24 cellular contexts compared by ENCODE assay signal in the genomic region with DNA sequence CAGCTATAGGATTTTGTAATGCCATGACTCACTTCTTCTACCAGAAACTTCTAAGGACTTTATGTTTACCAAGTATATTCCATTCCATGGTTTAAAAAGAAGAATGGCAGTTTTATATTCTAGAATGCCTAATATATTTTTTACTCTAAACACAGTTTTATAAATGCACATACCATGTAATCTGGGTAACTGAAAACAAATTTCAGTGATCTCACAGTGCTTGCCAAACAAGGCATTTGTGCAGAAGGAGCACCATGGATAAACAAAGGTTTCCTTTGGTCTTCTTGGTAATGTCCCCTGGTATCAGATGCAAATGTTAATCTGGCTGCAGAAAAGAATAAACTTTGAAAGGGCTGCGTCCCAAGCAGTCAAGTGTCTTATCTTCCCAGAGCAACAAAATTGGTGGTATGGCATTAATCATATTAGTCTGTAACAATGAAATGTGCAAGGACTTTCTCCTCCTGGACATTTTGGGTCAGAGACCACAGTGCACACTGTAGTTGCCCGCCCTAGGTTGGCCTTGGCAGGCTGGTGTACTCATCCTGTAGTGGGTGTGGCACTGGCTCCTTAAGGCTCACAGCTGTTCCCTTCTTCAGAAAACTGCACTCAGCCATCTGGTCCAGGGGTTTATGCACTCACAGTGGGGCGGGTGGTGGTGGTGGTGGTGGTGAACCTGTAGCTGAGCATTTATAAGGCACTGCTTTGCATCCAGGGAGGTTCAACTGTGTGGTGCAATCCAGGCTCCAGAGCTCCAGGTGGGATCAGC. TPM values are rescaled to one million over a fixed set of nuclear protein-coding genes. Genes with fewer than 3 reads are reported as not detected.
"Had no signal": no experiment of that assay in that cellular context is flagged by ENCODE, and none has a peak within 500 bp of the region (broad histone marks: within the 10 kb centered on the region; RNA-seq: fewer than 3 reads in every experiment).

No MANE protein-coding gene starts in this region.

- H3K27me3 ChIP-seq: brain microvascular endothelial cell, gastrocnemius medialis, heart left ventricle, pancreas had no signal

- ATAC-seq: activated CD8-positive, alpha-beta T cell treated with anti-CD3 and anti-CD28 coated beads, Interleukin-2, amount 10 ng/mL, durations not matched to agents 7 days and 5 days; activated T-cell treated with anti-CD3 and anti-CD28 coated beads, Interleukin-2, amount 50 U/mL, for 72 hours; gastrocnemius medialis; left cardiac atrium; pancreas; T-helper 17 cell had no signal

- H3K4me1 Mint-ChIP-seq: activated B cell treated with CpG ODN at 0.5 μM for 24 hours; activated CD4-positive, alpha-beta T cell treated with anti-CD3 and anti-CD28 coated beads, Interleukin-2, amount 10 ng/mL, durations not matched to agents 24 days and 14 days; activated naive CD8-positive, alpha-beta T cell treated with anti-CD3 and anti-CD28 coated beads, Interleukin-2, amount 10 ng/mL, durations not matched to agents 7 days and 5 days; central memory CD8-positive, alpha-beta T cell; naive B cell; T-helper 17 cell had no signal

- H3K4me3 ChIP-seq: gastrocnemius medialis, heart left ventricle, lower lobe of right lung, pancreas had no signal

- H3K27ac ChIP-seq: brain microvascular endothelial cell, gastrocnemius medialis, heart left ventricle, lower lobe of right lung, pancreas had no signal

- H3K36me3 Mint-ChIP-seq: activated naive CD8-positive, alpha-beta T cell treated with anti-CD3 and anti-CD28 coated beads, Interleukin-2, amount 10 ng/mL, durations not matched to agents 7 days and 5 days; naive B cell had no signal

- H3K9me3 ChIP-seq: gastrocnemius medialis, heart left ventricle, lower lobe of right lung, pancreas had no signal

- H3K27ac Mint-ChIP-seq: activated B cell treated with CpG ODN at 0.5 μM for 24 hours; activated CD4-positive, alpha-beta T cell treated with anti-CD3 and anti-CD28 coated beads, Interleukin-2, amount 10 ng/mL, durations not matched to agents 24 days and 14 days; activated CD8-positive, alpha-beta T cell treated with anti-CD3 and anti-CD28 coated beads, Interleukin-2, amount 10 ng/mL, durations not matched to agents 7 days and 5 days; activated naive CD8-positive, alpha-beta T cell treated with anti-CD3 and anti-CD28 coated beads, Interleukin-2, amount 10 ng/mL, durations not matched to agents 7 days and 5 days; activated T-cell treated with anti-CD3 and anti-CD28 coated beads, Interleukin-2, amount 50 U/mL, for 72 hours; T-helper 17 cell had no signal

- H3K9me3 Mint-ChIP-seq: activated B cell treated with CpG ODN at 0.5 μM for 24 hours; activated CD4-positive, alpha-beta T cell treated with anti-CD3 and anti-CD28 coated beads, Interleukin-2, amount 10 ng/mL, durations not matched to agents 24 days and 14 days; activated naive CD8-positive, alpha-beta T cell treated with anti-CD3 and anti-CD28 coated beads, Interleukin-2, amount 10 ng/mL, durations not matched to agents 7 days and 5 days; activated T-cell treated with anti-CD3 and anti-CD28 coated beads, Interleukin-2, amount 50 U/mL, for 72 hours; central memory CD8-positive, alpha-beta T cell; naive B cell had no signal

- H3K4me1 ChIP-seq: gastrocnemius medialis, pancreas had no signal

- H3K27me3 Mint-ChIP-seq: central memory CD8-positive, alpha-beta T cell; naive B cell; T-helper 17 cell had no signal

- DNase-seq: activated B cell treated with CpG ODN at 0.5 μM for 24 hours; activated CD4-positive, alpha-beta T cell treated with anti-CD3 and anti-CD28 coated beads, Interleukin-2, amount 10 ng/mL, durations not matched to agents 24 days and 14 days; activated CD8-positive, alpha-beta memory T cell treated with anti-CD3 and anti-CD28 coated beads, Interleukin-2, amount 50 U/mL, for 4 hours; activated CD8-positive, alpha-beta T cell treated with anti-CD3 and anti-CD28 coated beads, Interleukin-2, amount 10 ng/mL, durations not matched to agents 7 days and 5 days; activated naive CD8-positive, alpha-beta T cell treated with anti-CD3 and anti-CD28 coated beads, Interleukin-2, amount 10 ng/mL, durations not matched to agents 7 days and 5 days; activated T-cell treated with anti-CD3 and anti-CD28 coated beads, Interleukin-2, amount 50 U/mL, for 72 hours; anterior cingulate cortex; brain microvascular endothelial cell; cortex of kidney; effector CD4-positive, alpha-beta T cell; gastrocnemius medialis; heart left ventricle; left cardiac atrium; lower lobe of right lung; midbrain; naive B cell; pancreas; stimulated activated CD4-positive, alpha-beta T cell treated with anti-CD3 and anti-CD28 coated beads, Interleukin-4, amount 100 ng/mL, for 4 hours; stimulated activated CD8-positive, alpha-beta memory T cell treated with anti-CD3 and anti-CD28 coated beads, Interleukin-4, amount 100 ng/mL, for 48 hours; stimulated activated naive CD4-positive, alpha-beta T cell treated with Interleukin-2 at 50 U/mL for 16 hours; substantia nigra; T-helper 17 cell; trophoblast cell had no signal

- H3K36me3 ChIP-seq: brain microvascular endothelial cell, gastrocnemius medialis, heart left ventricle, lower lobe of right lung, pancreas had no signal

- H3K4me3 Mint-ChIP-seq: activated B cell treated with CpG ODN at 0.5 μM for 24 hours; activated CD4-positive, alpha-beta T cell treated with anti-CD3 and anti-CD28 coated beads, Interleukin-2, amount 10 ng/mL, durations not matched to agents 24 days and 14 days; activated CD8-positive, alpha-beta T cell treated with anti-CD3 and anti-CD28 coated beads, Interleukin-2, amount 10 ng/mL, durations not matched to agents 7 days and 5 days; activated naive CD8-positive, alpha-beta T cell treated with anti-CD3 and anti-CD28 coated beads, Interleukin-2, amount 10 ng/mL, durations not matched to agents 7 days and 5 days; activated T-cell treated with anti-CD3 and anti-CD28 coated beads, Interleukin-2, amount 50 U/mL, for 72 hours; central memory CD8-positive, alpha-beta T cell; naive B cell; T-helper 17 cell had no signal

RNA-seq across cellular contexts. Expression of a gene that starts 56.7 kb away (rescaled TPM):
- total RNA-seq: activated B cell treated with CpG ODN at 0.5 μM for 24 hours; activated CD4-positive, alpha-beta T cell treated with anti-CD3 and anti-CD28 coated beads, Interleukin-2, amount 10 ng/mL, durations not matched to agents 24 days and 14 days; activated CD8-positive, alpha-beta T cell treated with anti-CD3 and anti-CD28 coated beads, Interleukin-2, amount 10 ng/mL, durations not matched to agents 7 days and 5 days; activated naive CD8-positive, alpha-beta T cell treated with anti-CD3 and anti-CD28 coated beads, Interleukin-2, amount 10 ng/mL, durations not matched to agents 7 days and 5 days; activated T-cell treated with anti-CD3 and anti-CD28 coated beads, Interleukin-2, amount 50 U/mL, for 72 hours; lower lobe of right lung; T-helper 17 cell had no signal
